1 cellular context compared by ENCODE assay signal in the genomic region with DNA sequence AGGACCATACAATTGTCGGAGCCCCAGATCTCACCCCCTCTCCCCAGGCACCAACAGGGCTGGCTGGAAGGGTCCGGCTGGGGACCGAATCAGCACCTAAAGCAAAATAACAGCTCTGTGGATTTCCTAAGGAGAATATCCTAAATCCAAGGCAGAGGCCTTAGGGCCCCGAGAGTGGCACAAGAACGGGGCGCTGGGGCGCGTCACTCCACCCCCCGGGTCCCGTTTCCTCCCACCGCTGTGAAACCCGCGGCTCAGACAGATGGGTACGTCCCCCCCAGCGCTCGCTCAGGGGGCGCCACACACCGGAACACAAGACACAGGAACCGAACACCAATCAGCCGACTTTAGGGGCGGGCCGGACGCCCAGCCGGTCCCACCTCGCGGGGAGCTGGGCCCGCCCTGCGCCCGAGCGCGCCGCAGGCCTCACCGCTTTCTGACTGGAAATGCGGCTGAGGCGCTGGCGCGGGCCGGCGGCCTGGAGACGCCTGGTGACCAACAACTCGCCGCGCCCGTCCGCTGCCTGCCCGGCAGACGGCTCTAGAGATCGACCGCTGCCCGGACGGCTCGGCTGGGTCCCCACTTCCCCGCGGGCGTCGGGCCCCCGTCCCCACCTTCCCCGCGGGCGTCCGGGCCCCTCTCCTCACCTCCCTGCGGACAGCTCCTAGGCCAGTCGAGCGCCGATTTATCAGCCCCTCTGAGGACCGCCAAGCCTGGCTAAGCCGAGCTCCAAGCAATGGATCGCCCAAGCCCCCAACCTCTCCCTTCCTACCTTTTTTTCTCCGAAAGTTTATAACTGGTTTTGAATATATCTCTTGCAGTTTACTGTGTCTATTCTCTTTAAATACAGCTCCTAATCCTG.
TF ChIP-seq lines count a peak whose summit lies in the region.

A gene with protein sequence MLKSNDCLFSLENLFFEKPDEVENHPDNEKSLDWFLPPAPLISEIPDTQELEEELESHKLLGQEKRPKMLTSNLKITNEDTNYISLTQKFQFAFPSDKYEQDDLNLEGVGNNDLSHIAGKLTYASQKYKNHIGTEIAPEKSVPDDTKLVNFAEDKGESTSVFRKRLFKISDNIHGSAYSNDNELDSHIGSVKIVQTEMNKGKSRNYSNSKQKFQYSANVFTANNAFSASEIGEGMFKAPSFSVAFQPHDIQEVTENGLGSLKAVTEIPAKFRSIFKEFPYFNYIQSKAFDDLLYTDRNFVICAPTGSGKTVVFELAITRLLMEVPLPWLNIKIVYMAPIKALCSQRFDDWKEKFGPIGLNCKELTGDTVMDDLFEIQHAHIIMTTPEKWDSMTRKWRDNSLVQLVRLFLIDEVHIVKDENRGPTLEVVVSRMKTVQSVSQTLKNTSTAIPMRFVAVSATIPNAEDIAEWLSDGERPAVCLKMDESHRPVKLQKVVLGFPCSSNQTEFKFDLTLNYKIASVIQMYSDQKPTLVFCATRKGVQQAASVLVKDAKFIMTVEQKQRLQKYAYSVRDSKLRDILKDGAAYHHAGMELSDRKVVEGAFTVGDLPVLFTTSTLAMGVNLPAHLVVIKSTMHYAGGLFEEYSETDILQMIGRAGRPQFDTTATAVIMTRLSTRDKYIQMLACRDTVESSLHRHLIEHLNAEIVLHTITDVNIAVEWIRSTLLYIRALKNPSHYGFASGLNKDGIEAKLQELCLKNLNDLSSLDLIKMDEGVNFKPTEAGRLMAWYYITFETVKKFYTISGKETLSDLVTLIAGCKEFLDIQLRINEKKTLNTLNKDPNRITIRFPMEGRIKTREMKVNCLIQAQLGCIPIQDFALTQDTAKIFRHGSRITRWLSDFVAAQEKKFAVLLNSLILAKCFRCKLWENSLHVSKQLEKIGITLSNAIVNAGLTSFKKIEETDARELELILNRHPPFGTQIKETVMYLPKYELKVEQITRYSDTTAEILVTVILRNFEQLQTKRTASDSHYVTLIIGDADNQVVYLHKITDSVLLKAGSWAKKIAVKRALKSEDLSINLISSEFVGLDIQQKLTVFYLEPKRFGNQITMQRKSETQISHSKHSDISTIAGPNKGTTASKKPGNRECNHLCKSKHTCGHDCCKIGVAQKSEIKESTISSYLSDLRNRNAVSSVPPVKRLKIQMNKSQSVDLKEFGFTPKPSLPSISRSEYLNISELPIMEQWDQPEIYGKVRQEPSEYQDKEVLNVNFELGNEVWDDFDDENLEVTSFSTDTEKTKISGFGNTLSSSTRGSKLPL (N-terminal part only) (minus strand): TSS at position 687 of the 862 bp plus-strand sequence. CDS start 3,755 bp downstream, outside the sequence.

TF ChIP-seq in HepG2, 621 proteins besides CTCF, POLR2A, EP300 and RAD21 (continued from another document):
- TF ChIP-seq HNF4A (CRISPR knock-in tag; IDR thresholded peaks at IDR 0.05), result no peak
- TF ChIP-seq ZEB1 (IDR thresholded peaks at IDR 0.05; ENCODE audit: insufficient replicate concordance, low read depth), result no peak
- peak; percentile 74; the same call in 1 of the 2 replicates for TF ChIP-seq FOXC1 (CRISPR knock-in tag; IDR thresholded peaks at IDR 0.05; ENCODE audit: borderline replicate concordance)
- TF ChIP-seq ZNF552 (CRISPR knock-in tag; IDR thresholded peaks at IDR 0.05; ENCODE audit: borderline replicate concordance), result no peak
- TF ChIP-seq, protein P1, sequence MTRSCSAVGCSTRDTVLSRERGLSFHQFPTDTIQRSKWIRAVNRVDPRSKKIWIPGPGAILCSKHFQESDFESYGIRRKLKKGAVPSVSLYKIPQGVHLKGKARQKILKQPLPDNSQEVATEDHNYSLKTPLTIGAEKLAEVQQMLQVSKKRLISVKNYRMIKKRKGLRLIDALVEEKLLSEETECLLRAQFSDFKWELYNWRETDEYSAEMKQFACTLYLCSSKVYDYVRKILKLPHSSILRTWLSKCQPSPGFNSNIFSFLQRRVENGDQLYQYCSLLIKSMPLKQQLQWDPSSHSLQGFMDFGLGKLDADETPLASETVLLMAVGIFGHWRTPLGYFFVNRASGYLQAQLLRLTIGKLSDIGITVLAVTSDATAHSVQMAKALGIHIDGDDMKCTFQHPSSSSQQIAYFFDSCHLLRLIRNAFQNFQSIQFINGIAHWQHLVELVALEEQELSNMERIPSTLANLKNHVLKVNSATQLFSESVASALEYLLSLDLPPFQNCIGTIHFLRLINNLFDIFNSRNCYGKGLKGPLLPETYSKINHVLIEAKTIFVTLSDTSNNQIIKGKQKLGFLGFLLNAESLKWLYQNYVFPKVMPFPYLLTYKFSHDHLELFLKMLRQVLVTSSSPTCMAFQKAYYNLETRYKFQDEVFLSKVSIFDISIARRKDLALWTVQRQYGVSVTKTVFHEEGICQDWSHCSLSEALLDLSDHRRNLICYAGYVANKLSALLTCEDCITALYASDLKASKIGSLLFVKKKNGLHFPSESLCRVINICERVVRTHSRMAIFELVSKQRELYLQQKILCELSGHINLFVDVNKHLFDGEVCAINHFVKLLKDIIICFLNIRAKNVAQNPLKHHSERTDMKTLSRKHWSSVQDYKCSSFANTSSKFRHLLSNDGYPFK (CRISPR knock-in tag; IDR thresholded peaks at IDR 0.05; ENCODE audit: borderline replicate concordance), result peak; percentile 31; the same call in 1 of the 2 replicates
TF ChIP-seq in HepG2: peak in this region for 91.
